In the genomic region with DNA sequence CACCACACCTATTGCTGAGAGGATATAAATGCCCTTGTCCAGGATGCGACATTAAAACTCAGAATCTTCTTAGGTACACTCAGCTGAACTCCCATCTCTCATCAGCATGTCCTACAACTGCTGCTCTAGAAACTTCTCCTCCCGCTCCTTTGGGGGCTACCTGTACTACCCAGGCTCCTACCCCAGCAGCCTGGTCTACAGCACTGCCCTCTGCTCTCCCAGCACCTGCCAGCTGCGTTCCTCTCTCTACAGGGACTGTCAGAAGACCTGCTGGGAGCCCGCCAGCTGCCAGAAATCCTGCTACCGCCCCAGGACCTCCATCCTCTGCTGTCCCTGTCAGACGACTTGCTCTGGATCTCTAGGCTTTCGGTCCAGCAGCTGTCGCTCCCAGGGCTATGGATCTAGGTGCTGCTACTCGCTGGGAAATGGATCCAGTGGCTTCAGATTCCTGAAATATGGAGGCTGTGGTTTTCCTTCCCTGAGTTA, we compare ENCODE assay signal across 21 cellular contexts. TPM values are rescaled to one million over a fixed set of nuclear protein-coding genes. Genes with fewer than 3 reads are reported as not detected.
A peak's percentile ranks its signal among the peaks of the same experiment; 100 is the strongest.
DNase-seq lines count a peak whose midpoint lies in the region; ATAC-seq, FAIRE-seq and TF ChIP-seq lines count a peak whose summit lies in the region.
"Had no signal": no experiment of that assay in that cellular context is flagged by ENCODE, and none has a peak within 500 bp of the region (broad histone marks: within the 10 kb centered on the region; RNA-seq: fewer than 3 reads in every experiment).

A gene with protein sequence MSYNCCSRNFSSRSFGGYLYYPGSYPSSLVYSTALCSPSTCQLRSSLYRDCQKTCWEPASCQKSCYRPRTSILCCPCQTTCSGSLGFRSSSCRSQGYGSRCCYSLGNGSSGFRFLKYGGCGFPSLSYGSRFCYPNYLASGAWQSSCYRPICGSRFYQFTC (plus strand): TSS at position 51 of the 486 bp plus-strand sequence. CDS start 56 bp downstream, at position 107.

- no peak within 1 kb of the TSS for H2BK5ac ChIP-seq in mesenchymal stem cell (ENCODE audit: low read depth, low read length, poor library complexity, severe bottlenecking)

- H4K8ac ChIP-seq in mesenchymal stem cell (ENCODE audit: low read length), result no peak within 1 kb of the TSS

- H2AFZ ChIP-seq in astrocyte (ENCODE audit: low read depth, low read length) (no peak within 1 kb of the TSS), mesenchymal stem cell (ENCODE audit: low read depth, low read length) (no peak within 1 kb of the TSS)
- H2AFZ ChIP-seq: GM23248 had no signal

- no peaks in the 10 kb centered on the region for H3K36me3 Mint-ChIP-seq in astrocyte (ENCODE audit: low read depth, unreplicated experiment)
- H3K36me3 Mint-ChIP-seq: CD4-positive, CD25-positive, alpha-beta regulatory T cell; CD8-positive, alpha-beta T cell had no signal

- no peak within 1 kb of the TSS for H3K4me3 Mint-ChIP-seq in astrocyte (ENCODE audit: unreplicated experiment)
- H3K4me3 Mint-ChIP-seq: CD4-positive, CD25-positive, alpha-beta regulatory T cell; CD8-positive, alpha-beta T cell; H9 had no signal

- H3K79me1 ChIP-seq in mesenchymal stem cell (replicated peaks; ENCODE audit: low read length, poor library complexity, severe bottlenecking), result no peaks in the 10 kb centered on the region

- FAIRE-seq in astrocyte (lab: Jason Lieb, UNC), result no peak
- FAIRE-seq: G401.6, GM12892 had no signal

- no peak within 1 kb of the TSS for H2BK12ac ChIP-seq in mesenchymal stem cell (ENCODE audit: low read length in 2 of 2)

- intact Hi-C loops in upper lobe of right lung (cut with DNase I), result no loop called here

- H3K9me3 Mint-ChIP-seq in astrocyte (ENCODE audit: unreplicated experiment), result no peaks in the 10 kb centered on the region
- H3K9me3 Mint-ChIP-seq: CD8-positive, alpha-beta T cell had no signal

- WGBS in mesenchymal stem cell, result 51% methylated on average over 9 of the region's 9 CpGs

- H2AK5ac ChIP-seq in mesenchymal stem cell (ENCODE audit: low read length, severe bottlenecking), result no peak within 1 kb of the TSS

- no peak within 1 kb of the TSS for H3K14ac ChIP-seq in mesenchymal stem cell (ENCODE audit: low read length in 2 of 2)

- H3K4me1 ChIP-seq in astrocyte (ENCODE audit: insufficient read depth, low read length) (no peaks in the 10 kb centered on the region), mesenchymal stem cell (ENCODE audit: control insufficient read depth, insufficient read depth, low read depth, low read length) (no peaks in the 10 kb centered on the region), upper lobe of right lung (no peaks in the 10 kb centered on the region)
- H3K4me1 ChIP-seq: Caco-2 had no signal

- no peak within 1 kb of the TSS for H3K23ac ChIP-seq in mesenchymal stem cell (ENCODE audit: low read length in 2 of 2)

- H3K79me2 ChIP-seq in astrocyte (ENCODE audit: insufficient read depth, low read length), result no peaks in the 10 kb centered on the region

- DNase-seq in astrocyte (ENCODE audit: low read depth) (no peak), mesenchymal stem cell (no peak), upper lobe of right lung (peak; percentile 57), CD1c-positive myeloid dendritic cell (ENCODE audit: extremely low spot score) (no peak), iPS-NIHi7 (ENCODE audit: extremely low spot score) (no peak)
- DNase-seq: C1 segment of cervical spinal cord; Caco-2; CD4-positive, CD25-positive, alpha-beta regulatory T cell; CD8-positive, alpha-beta T cell; DMS153; DND-41; GM23248; H9 had no signal

- H3K9ac ChIP-seq in astrocyte (ENCODE audit: low read length) (no peak within 1 kb of the TSS), mesenchymal stem cell (ENCODE audit: low read length) (no peak within 1 kb of the TSS)
- H3K9ac ChIP-seq: GM23248 had no signal

- no peak within 1 kb of the TSS for H4K91ac ChIP-seq in mesenchymal stem cell (ENCODE audit: low read length)

- H4K20me1 ChIP-seq in astrocyte (ENCODE audit: insufficient read depth, low read length), result no peaks in the 10 kb centered on the region

- no peaks in the 10 kb centered on the region for H3K27me3 ChIP-seq in astrocyte (ENCODE audit: insufficient read depth, low read length)
- H3K27me3 ChIP-seq in mesenchymal stem cell (ENCODE audit: control insufficient read depth in 1 of 2, insufficient read depth in 1 of 2, low read length in 2 of 2), result no peaks in the 10 kb centered on the region
- no peaks in the 10 kb centered on the region for H3K27me3 ChIP-seq in upper lobe of right lung

- H3K4me1 Mint-ChIP-seq in astrocyte (ENCODE audit: low read depth, unreplicated experiment), result no peaks in the 10 kb centered on the region
- H3K4me1 Mint-ChIP-seq: CD4-positive, CD25-positive, alpha-beta regulatory T cell had no signal

- no peak for TF ChIP-seq CTCF in astrocyte (IDR thresholded peaks at IDR 0.05; ENCODE audit: insufficient read depth, low read depth, low read length)
- no peak for TF ChIP-seq CTCF in upper lobe of right lung (IDR thresholded peaks at IDR 0.05)

- H3K4me2 ChIP-seq in astrocyte (ENCODE audit: low read length), result no peak within 1 kb of the TSS
- H3K4me2 ChIP-seq in mesenchymal stem cell (ENCODE audit: low read length, poor library complexity, severe bottlenecking), result peak within 1 kb of the TSS; percentile 39

- H3K4me3 ChIP-seq in astrocyte (ENCODE audit: insufficient read depth, low read depth, low read length) (no peak within 1 kb of the TSS), mesenchymal stem cell (ENCODE audit: insufficient read depth in 1 of 2, low read depth in 1 of 2, low read length in 2 of 2) (no peak within 1 kb of the TSS), upper lobe of right lung (no peak within 1 kb of the TSS)
- H3K4me3 ChIP-seq: GM23248 had no signal

- no peaks in the 10 kb centered on the region for H3K36me3 ChIP-seq in astrocyte (ENCODE audit: insufficient read depth, low read length)
- no peaks in the 10 kb centered on the region for H3K36me3 ChIP-seq in mesenchymal stem cell (ENCODE audit: control insufficient read depth in 1 of 2, insufficient read depth in 2 of 2, low read depth in 1 of 2, low read length in 2 of 2)
- no peaks in the 10 kb centered on the region for H3K36me3 ChIP-seq in upper lobe of right lung

- ATAC-seq in upper lobe of right lung (no peak), GM19463 (IDR thresholded peaks at IDR 0.05; ENCODE audit: unreplicated experiment) (no peak)
- ATAC-seq: CD8-positive, alpha-beta T cell; HCT116 had no signal

- no peaks in the 10 kb centered on the region for H3K27me3 Mint-ChIP-seq in astrocyte (ENCODE audit: low read depth, unreplicated experiment)
- H3K27me3 Mint-ChIP-seq: CD4-positive, CD25-positive, alpha-beta regulatory T cell had no signal

- no peak within 1 kb of the TSS for H3K27ac ChIP-seq in astrocyte (ENCODE audit: low read depth, low read length)
- no peak within 1 kb of the TSS for H3K27ac ChIP-seq in mesenchymal stem cell (ENCODE audit: low read length, poor library complexity, severe bottlenecking)
- no peak within 1 kb of the TSS for H3K27ac ChIP-seq in upper lobe of right lung
- H3K27ac ChIP-seq: GM23248 had no signal

- H2BK120ac ChIP-seq in mesenchymal stem cell (ENCODE audit: low read depth, low read length), result no peak within 1 kb of the TSS

- no peak within 1 kb of the TSS for H2BK15ac ChIP-seq in mesenchymal stem cell (ENCODE audit: low read depth, poor library complexity, severe bottlenecking)

- peaks cover 10% of the 10 kb centered on the region for H3K9me3 ChIP-seq in astrocyte (ENCODE audit: insufficient read depth, low read depth, low read length)
- H3K9me3 ChIP-seq in mesenchymal stem cell (ENCODE audit: control insufficient read depth, low read length), result no peaks in the 10 kb centered on the region
- H3K9me3 ChIP-seq in upper lobe of right lung, result no peaks in the 10 kb centered on the region
- H3K9me3 ChIP-seq: Caco-2 had no signal

- no peak within 1 kb of the TSS for H3K4ac ChIP-seq in mesenchymal stem cell (ENCODE audit: low read depth in 1 of 2, low read length in 2 of 2)

- H3K18ac ChIP-seq in mesenchymal stem cell (ENCODE audit: low read depth in 1 of 2, low read length in 2 of 2), result no peak within 1 kb of the TSS

- peak within 1 kb of the TSS; percentile 58 for H3K27ac Mint-ChIP-seq in astrocyte (ENCODE audit: unreplicated experiment)
- H3K27ac Mint-ChIP-seq: CD4-positive, CD25-positive, alpha-beta regulatory T cell; CD8-positive, alpha-beta T cell had no signal

RNA-seq across cellular contexts. Expression of the gene that starts here (rescaled TPM):
- total RNA-seq in astrocyte (not detected in 2 replicates), upper lobe of right lung (not detected)
- polyA plus RNA-seq in mesenchymal stem cell (2013, experiment 1 of 2), result not detected
- not detected for polyA plus RNA-seq in mesenchymal stem cell (2013, experiment 2 of 2)
- total RNA-seq: A172; A673; Caco-2; CD4-positive, CD25-positive, alpha-beta regulatory T cell; CD8-positive, alpha-beta T cell; GM23248; H4 had no signal
- polyA plus RNA-seq: BJ; CD4-positive, CD25-positive, alpha-beta regulatory T cell; GM23248 had no signal

Comparison
In these comparisons a context has a peak if more than half of its experiments do, and no peak if none do; other contexts are left out.
1. Peak in DNase-seq in upper lobe of right lung; RNA of the gene not detected or under 1 TPM.